Comparison of ENCODE assay signal across 1 cellular context in the genomic region with DNA sequence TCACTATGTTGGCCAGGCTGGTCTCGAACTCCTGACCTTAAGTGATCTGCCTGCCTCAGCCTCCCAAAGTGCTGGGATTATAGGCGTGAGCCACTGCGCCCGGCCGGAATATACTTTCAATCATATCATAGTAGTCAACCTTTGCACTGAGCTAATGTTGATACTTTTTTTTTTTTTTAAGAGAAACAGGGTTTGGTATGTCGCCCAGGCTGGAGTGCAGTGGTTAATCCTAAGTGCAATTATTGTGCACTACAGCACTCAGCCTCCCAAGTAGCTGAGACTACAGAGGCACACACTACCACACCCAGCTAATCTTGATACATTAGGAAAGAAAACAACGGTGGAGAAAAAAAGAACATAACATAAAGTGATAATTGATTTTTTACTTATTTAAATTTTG.
TF ChIP-seq lines count a peak whose summit lies in the region.

No MANE protein-coding gene starts in this region.

TF ChIP-seq in HepG2, 621 proteins besides CTCF, POLR2A, EP300 and RAD21:
- TF ChIP-seq ZNF619 (CRISPR knock-in tag; IDR thresholded peaks at IDR 0.05): no peak
- TF ChIP-seq ZNF512 (CRISPR knock-in tag; IDR thresholded peaks at IDR 0.05): no peak
- no peak for TF ChIP-seq SIN3B (IDR thresholded peaks at IDR 0.05; ENCODE audit: low read length)
- TF ChIP-seq ZNF513 (CRISPR knock-in tag; conservative IDR thresholded peaks at IDR 0.05): no peak
- TF ChIP-seq ZKSCAN5 (CRISPR knock-in tag; IDR thresholded peaks at IDR 0.05): no peak
- no peak for TF ChIP-seq SPEN (CRISPR knock-in tag; IDR thresholded peaks at IDR 0.05; ENCODE audit: low read depth)
- no peak for TF ChIP-seq MIER2 (CRISPR knock-in tag; IDR thresholded peaks at IDR 0.05)
- TF ChIP-seq ZNF367 (CRISPR knock-in tag; IDR thresholded peaks at IDR 0.05; ENCODE audit: borderline replicate concordance): no peak
- no peak for TF ChIP-seq ZNF3 (CRISPR knock-in tag; IDR thresholded peaks at IDR 0.05)
- no peak for TF ChIP-seq ZNF343 (CRISPR knock-in tag; IDR thresholded peaks at IDR 0.05)
- TF ChIP-seq NCOA2 (CRISPR knock-in tag; IDR thresholded peaks at IDR 0.05): no peak
- TF ChIP-seq ZNF20 (CRISPR knock-in tag; IDR thresholded peaks at IDR 0.05): no peak
- TF ChIP-seq NAIF1 (CRISPR knock-in tag; IDR thresholded peaks at IDR 0.05; ENCODE audit: borderline replicate concordance): no peak
- TF ChIP-seq GLMP (CRISPR knock-in tag; IDR thresholded peaks at IDR 0.05; ENCODE audit: borderline replicate concordance): no peak
- TF ChIP-seq ZNF326 (CRISPR knock-in tag; IDR thresholded peaks at IDR 0.05; ENCODE audit: borderline replicate concordance): no peak
- TF ChIP-seq ZSCAN31 (CRISPR knock-in tag; IDR thresholded peaks at IDR 0.05; ENCODE audit: low read depth): no peak
